ENCODE assay signal across 21 cellular contexts in genomic region chr11:86365566-86365965, GRCh38. TPM values are rescaled to one million over a fixed set of nuclear protein-coding genes. Genes with fewer than 3 reads are reported as not detected.
A peak's percentile ranks its signal among the peaks of the same experiment; 100 is the strongest.
DNase-seq lines count a peak whose midpoint lies in the region; ATAC-seq and TF ChIP-seq lines count a peak whose summit lies in the region.
"Had no signal": no experiment of that assay in that cellular context is flagged by ENCODE, and none has a peak within 500 bp of the region (broad histone marks: within the 10 kb centered on the region; RNA-seq: fewer than 3 reads in every experiment).

No MANE protein-coding gene starts in this region.

- H3K4me1 ChIP-seq in right atrium auricular region, result no peaks in the 10 kb centered on the region

- DNase-seq in EH (ENCODE audit: low read depth), result peak; percentile 44
- DNase-seq in HFFc6, result peak; percentile 36
- peak; percentile 74 for DNase-seq in fibroblast of mammary gland (ENCODE audit: low read depth)
- peak; percentile 5 for DNase-seq in stromal cell of bone marrow (ENCODE audit: low read depth)
- no peak for DNase-seq in natural killer cell
- DNase-seq in right atrium auricular region (ENCODE audit: low spot score), result no peak
- DNase-seq: DND-41, GF-D8, Karpas-422, NCI-H1048, NCI-H1436, NCI-H2029, NCI-H526, PC-3, SIG-M5 had no signal

- H3K27ac Mint-ChIP-seq in HFFc6 (peak overlapping the region; percentile 68), natural killer cell (no peak overlapping the region)
- H3K27ac Mint-ChIP-seq: IgD-negative memory B cell had no signal

- intact Hi-C loops in natural killer cell (cut with micrococcal nuclease), result no loop called here

- ATAC-seq in natural killer cell, result no peak
- ATAC-seq in GM18858 (IDR thresholded peaks at IDR 0.05; ENCODE audit: unreplicated experiment), result no peak
- ATAC-seq: GM12878, PC-3 had no signal

- H3K27me3 ChIP-seq in right atrium auricular region, result no peaks in the 10 kb centered on the region

- H3K9me3 Mint-ChIP-seq in HFFc6 (peaks cover 4% of the 10 kb centered on the region), natural killer cell (no peaks in the 10 kb centered on the region)

- peak overlapping the region; percentile 11; the same call in 1 of the 2 replicates for H3K4me3 Mint-ChIP-seq in HFFc6
- H3K4me3 Mint-ChIP-seq in natural killer cell, result no peak overlapping the region
- H3K4me3 Mint-ChIP-seq: IgD-negative memory B cell had no signal

- no peaks in the 10 kb centered on the region for H3K36me3 ChIP-seq in right atrium auricular region

- H3K4me3 ChIP-seq in fibroblast of mammary gland (ENCODE audit: control insufficient read depth, low read depth, low read length), result no peak overlapping the region
- H3K4me3 ChIP-seq in right atrium auricular region, result no peak overlapping the region
- H3K4me3 ChIP-seq: GM12878 had no signal

- no peak overlapping the region for H3K27ac ChIP-seq in right atrium auricular region
- H3K27ac ChIP-seq: HL-60, RWPE1 had no signal

- no peak for TF ChIP-seq CTCF in HFFc6 (IDR thresholded peaks at IDR 0.05)
- no peak for TF ChIP-seq CTCF in fibroblast of mammary gland (conservative IDR thresholded peaks at IDR 0.05; ENCODE audit: control insufficient read depth, insufficient read depth, low read depth, low read length)
- TF ChIP-seq CTCF in natural killer cell (IDR thresholded peaks at IDR 0.05), result no peak
- TF ChIP-seq CTCF in right atrium auricular region (IDR thresholded peaks at IDR 0.05), result no peak

- no peaks in the 10 kb centered on the region for H3K27me3 Mint-ChIP-seq in HFFc6 (ENCODE audit: insufficient read depth)
- no peaks in the 10 kb centered on the region for H3K27me3 Mint-ChIP-seq in natural killer cell (ENCODE audit: low read depth in 2 of 2)

- H3K36me3 Mint-ChIP-seq in HFFc6 (ENCODE audit: low read depth) (peaks cover 9% of the 10 kb centered on the region), natural killer cell (no peaks in the 10 kb centered on the region)

- H3K9me3 ChIP-seq in right atrium auricular region, result no peaks in the 10 kb centered on the region

- H3K4me1 Mint-ChIP-seq in HFFc6 (ENCODE audit: low read depth) (peaks cover 32% of the 10 kb centered on the region), natural killer cell (no peaks in the 10 kb centered on the region)
- H3K4me1 Mint-ChIP-seq: IgD-negative memory B cell had no signal

RNA-seq across cellular contexts. Expression of gene CCDC81, which starts 9.1 kb away (rescaled TPM):
- total RNA-seq in HFFc6 (2021; fragmentation: NEBNext Ultra II Directional; extraction: Animal tissue kit (Norgen Biotek cat#: 25700)), result 10 to 100 TPM in 1 of 6 experiments, 1 to 10 TPM in 5; 3.4 to 10.6 (median 4.5) TPM
- total RNA-seq in natural killer cell (under 1 TPM; 0.64 to 0.90 (median 0.77) TPM), right atrium auricular region (under 1 TPM in 1 of 2 donors, not detected in 1; 0.51 TPM)
- total RNA-seq: H4 had no signal

Comparison
In these comparisons a context has a peak if more than half of its experiments do, and no peak if none do; other contexts are left out.
1. DNase-seq: peak in EH (single experiment), HFFc6 (single experiment), fibroblast of mammary gland (single experiment) and stromal cell of bone marrow (single experiment); none in natural killer cell (single experiment) and right atrium auricular region (single experiment).